1 cellular context compared by ENCODE assay signal in genomic region chr6:42532038-42532669, GRCh38.
TF ChIP-seq lines count a peak whose summit lies in the region.

No MANE protein-coding gene starts in this region.

TF ChIP-seq in GM23338, 12 proteins besides CTCF, POLR2A, EP300 and RAD21 (continued from another document):
- TF ChIP-seq ZNF462 (CRISPR knock-in tag; IDR thresholded peaks at IDR 0.05) (no peak), ZNF114 (CRISPR knock-in tag; IDR thresholded peaks at IDR 0.05) (no peak), EZH2 (IDR thresholded peaks at IDR 0.05; ENCODE audit: low read depth, unreplicated experiment) (no peak), POLR2AphosphoS5 (IDR thresholded peaks at IDR 0.05; ENCODE audit: low read depth) (no peak), JUNB (IDR thresholded peaks at IDR 0.05; ENCODE audit: unreplicated experiment) (no peak), CREB1 (CRISPR knock-in tag; IDR thresholded peaks at IDR 0.05; ENCODE audit: low read depth) (no peak)
